20 cellular contexts compared by ENCODE assay signal in genomic region chr9:129551393-129551973, GRCh38.
DNase-seq lines count a peak whose midpoint lies in the region; ATAC-seq, FAIRE-seq and TF ChIP-seq lines count a peak whose summit lies in the region.
"Had no signal": no experiment of that assay in that cellular context is flagged by ENCODE, and none has a peak within 500 bp of the region (broad histone marks: within the 10 kb centered on the region; RNA-seq: fewer than 3 reads in every experiment).

No MANE protein-coding gene starts in this region.

- no peak for FAIRE-seq in K562 (lab: Jason Lieb, UNC)

- H3K9ac ChIP-seq in IMR-90 (ENCODE audit: low read depth, low read length) (no peak overlapping the region), K562 (ENCODE audit: insufficient read depth in 1 of 2, low read depth in 2 of 2, low read length in 2 of 2) (no peak overlapping the region)

- H3K36me3 ChIP-seq in IMR-90 (ENCODE audit: control insufficient read depth, insufficient read depth, low read length) (no peaks in the 10 kb centered on the region), K562 (ENCODE audit: control insufficient read depth, insufficient read depth, low read length) (no peaks in the 10 kb centered on the region), sigmoid colon (no peaks in the 10 kb centered on the region)
- H3K36me3 ChIP-seq: BE2C, MG63 had no signal

- H4K20me1 ChIP-seq in IMR-90 (ENCODE audit: insufficient read depth, low read length), result no peaks in the 10 kb centered on the region
- H4K20me1 ChIP-seq in K562 (replicated peaks; ENCODE audit: control insufficient read depth, insufficient read depth, low read length), result no peaks in the 10 kb centered on the region

- H2BK15ac ChIP-seq in IMR-90 (ENCODE audit: low read depth, low read length), result 0 out of 3 replicates have a peak overlapping the region, but pooled peaks have one; percentile 18

- peaks cover 0 to 5% of the 10 kb centered on the region in 2 experiments; a peak in 1 of 4 replicates for H3K79me1 ChIP-seq in IMR-90 (ENCODE audit: low read depth in 1 of 2, low read length in 2 of 2)

- peak overlapping the region; percentile 41 to 91 (median 81) for H3K4me3 Mint-ChIP-seq in nephron
- H3K4me3 Mint-ChIP-seq: CD4-positive, alpha-beta T cell had no signal

- H3K9me1 ChIP-seq in IMR-90 (ENCODE audit: insufficient read depth, low read length) (peaks cover 12% of the 10 kb centered on the region), K562 (ENCODE audit: control insufficient read depth, insufficient read depth, low read length) (no peaks in the 10 kb centered on the region)

- no peak overlapping the region for H2AK9ac ChIP-seq in IMR-90 (replicated peaks; ENCODE audit: low read depth, low read length, poor library complexity)

- H2AK5ac ChIP-seq in IMR-90 (ENCODE audit: low read depth, low read length), result no peak overlapping the region

- no peaks in the 10 kb centered on the region for H3K9me3 Mint-ChIP-seq in nephron
- H3K9me3 Mint-ChIP-seq: CD4-positive, alpha-beta T cell had no signal

- no peak overlapping the region for H3K4me3 ChIP-seq in IMR-90 (ENCODE audit: insufficient read depth, low read depth, low read length)
- no peak overlapping the region for H3K4me3 ChIP-seq in K562
- H3K4me3 ChIP-seq in sigmoid colon, result no peak overlapping the region
- no peak overlapping the region for H3K4me3 ChIP-seq in coronary artery
- H3K4me3 ChIP-seq: MG63 had no signal

- H3K9me3 ChIP-seq in IMR-90 (ENCODE audit: control insufficient read depth, insufficient read depth, low read length) (no peaks in the 10 kb centered on the region), K562 (replicated peaks; ENCODE audit: control insufficient read depth, insufficient read depth, low read depth, low read length) (no peaks in the 10 kb centered on the region), sigmoid colon (no peaks in the 10 kb centered on the region)
- H3K9me3 ChIP-seq: BE2C, MG63, SK-N-SH had no signal

- H3K14ac ChIP-seq in IMR-90 (replicated peaks; ENCODE audit: low read depth, low read length), result no peak overlapping the region

- H4K5ac ChIP-seq in IMR-90 (ENCODE audit: low read depth, low read length), result no peak overlapping the region

- H3K4me2 ChIP-seq in IMR-90 (ENCODE audit: low read depth, low read length) (no peak overlapping the region), K562 (ENCODE audit: insufficient read depth, low read length) (no peak overlapping the region)

- no peaks in the 10 kb centered on the region for H3K36me3 Mint-ChIP-seq in nephron (ENCODE audit: low read depth)

- in situ Hi-C loops in IMR-90 (cut with MboI; ENCODE audit: low sequenced_read_pairs), result no loop called here
- in situ Hi-C loops in K562 (cut with MboI), result no loop called here

- H3K27ac Mint-ChIP-seq in nephron, result peak overlapping the region; percentile 80 to 95 (median 92)
- H3K27ac Mint-ChIP-seq: CD4-positive, alpha-beta T cell had no signal

- H3K27ac ChIP-seq in IMR-90 (ENCODE audit: insufficient read depth, low read length), result no peak overlapping the region
- no peak overlapping the region for H3K27ac ChIP-seq in K562 (ENCODE audit: extremely low read depth, low read depth, low read length)
- H3K27ac ChIP-seq in sigmoid colon, result peak overlapping the region in 1 of 4 donors; percentile 37
- peak overlapping the region in 1 of 2 donors; percentile 28 for H3K27ac ChIP-seq in coronary artery

- TF ChIP-seq POLR2A in IMR-90 (IDR thresholded peaks at IDR 0.05; ENCODE audit: low read depth, low read length) (no peak), K562 (conservative IDR thresholded peaks at IDR 0.05) (no peak), sigmoid colon (IDR thresholded peaks at IDR 0.05) (no peak)

- BruUV-seq in IMR-90 (replicated peaks; lab: Mats Ljungman, UMichigan), result no TSS peak
- BruUV-seq in K562 (replicated peaks; lab: Mats Ljungman, UMichigan), result no TSS peak

- peaks cover 5% of the 10 kb centered on the region for H3K27me3 Mint-ChIP-seq in nephron (ENCODE audit: low read depth)

- TF ChIP-seq RAD21 in IMR-90 (IDR thresholded peaks at IDR 0.05; ENCODE audit: low read length), result no peak
- no peak for TF ChIP-seq RAD21 in K562 (CRISPR knock-in tag; conservative IDR thresholded peaks at IDR 0.05 in 1 of 2, IDR thresholded peaks at IDR 0.05 in 1 of 2)

- H2BK20ac ChIP-seq in IMR-90 (ENCODE audit: low read depth, low read length), result no peak overlapping the region

- no peak overlapping the region for H2BK120ac ChIP-seq in IMR-90 (ENCODE audit: low read depth, low read length)

- no peak overlapping the region for H2BK5ac ChIP-seq in IMR-90 (ENCODE audit: low read depth, low read length, poor library complexity, severe bottlenecking)

- peaks cover 19% of the 10 kb centered on the region for H3K4me1 ChIP-seq in IMR-90 (ENCODE audit: control insufficient read depth, insufficient read depth, low read length)
- H3K4me1 ChIP-seq in K562 (replicated peaks in 1 of 2; ENCODE audit: control insufficient read depth in 2 of 2, insufficient read depth in 2 of 2, low read length in 2 of 2), result peaks cover 0 to 14% of the 10 kb centered on the region in 2 experiments; a peak in 2 of 5 replicates
- H3K4me1 ChIP-seq in sigmoid colon, result peaks cover 0 to 21% (median 13%) of the 10 kb centered on the region in 4 donors
- H3K4me1 ChIP-seq: BE2C had no signal

- H3K4ac ChIP-seq in IMR-90 (ENCODE audit: low read depth, low read length), result 0 out of 2 replicates have a peak overlapping the region, but pooled peaks have one; percentile 7

- WGBS in IMR-90 (ENCODE audit: extremely low coverage in 2 of 2, insufficient read length in 1 of 2), 2 experiments, result no CpG with 5 or more reads among the region's 3 CpGs
- 13% methylated on average over 3 of the region's 3 CpGs for WGBS in K562 (ENCODE audit: insufficient coverage, low coverage, missing lambda C conversion rate)
- 83 to 86% methylated on average over 3 of the region's 3 CpGs for WGBS in sigmoid colon, 2 donors

- intact Hi-C loops in IMR-90 (cut with micrococcal nuclease), result loop anchor here (5.0 kb wide), 1 partner anchor 379 kb away; no protein-coding TSS in a partner anchor
- intact Hi-C loops in K562 (cut with micrococcal nuclease), result loop anchor here (10.0 kb wide), 1 partner anchor 53 kb away; no protein-coding TSS in a partner anchor
- intact Hi-C loops in sigmoid colon (cut with DNase I), result loop anchor here (2.0 to 5.0 kb wide), 2 partner anchors 51 to 94 kb away; no protein-coding TSS in a partner anchor

- H3K56ac ChIP-seq in IMR-90 (ENCODE audit: extremely low read depth, insufficient read depth, low read length), result no peak overlapping the region

- POLR2A ChIA-PET in IMR-90 (lab: Charles Lee; ENCODE audit: unreplicated experiment), result no interaction called here
- POLR2A ChIA-PET in K562 (lab: Yijun Ruan, JAX), result interaction anchor here (0.7 to 1.8 kb wide), 2 partner anchors 35 to 46 kb away, joined by 3 read pairs; no protein-coding TSS in a partner anchor

- H3K23ac ChIP-seq in IMR-90 (ENCODE audit: low read depth, low read length), result no peak overlapping the region

- CTCF ChIA-PET in IMR-90 (lab: Yijun Ruan, JAX) (no interaction called here), K562 (lab: Yijun Ruan, JAX; ENCODE audit: low intra/inter-chr PET ratio) (no interaction called here)

- H3K18ac ChIP-seq in IMR-90 (ENCODE audit: low read depth, low read length), result no peak overlapping the region

- TF ChIP-seq EP300 in K562 (IDR thresholded peaks at IDR 0.05; ENCODE audit: low read length), result no peak
- TF ChIP-seq EP300 in sigmoid colon (IDR thresholded peaks at IDR 0.05), result no peak

- H2AFZ ChIP-seq in IMR-90 (replicated peaks; ENCODE audit: low read length, poor library complexity) (no peak overlapping the region), K562 (ENCODE audit: low read depth, low read length) (no peak overlapping the region)

- ATAC-seq in IMR-90 (ENCODE audit: low read depth) (no peak), K562 (no peak), GM21360 (IDR thresholded peaks at IDR 0.05; ENCODE audit: unreplicated experiment) (no peak)
- ATAC-seq: Panc1 had no signal

- no peak for DNase-seq in IMR-90
- DNase-seq in K562 (ENCODE audit: extremely low read depth in 1 of 4, low spot score in 3 of 4), result no peak
- DNase-seq in sigmoid colon, result peak; percentile 52
- no peak for DNase-seq in coronary artery (ENCODE audit: low spot score)
- DNase-seq in GDM1 (lab: John Stamatoyannopoulos, UW), result no peak
- DNase-seq: BE2C; Calu3; CD4-positive, alpha-beta T cell; DMS79; HCEC 1CT; MG63; NCI-H1092 treated with DMSO at 0.1 percent for 48 hours; NCI-H1694 treated with DMSO at 0.1 percent for 48 hours; NCI-H226; NCI-H524 treated with DMSO at 0.1 percent for 48 hours; Right ventricle myocardium superior; SK-N-SH had no signal

- 0 out of 2 replicates have a peak overlapping the region, but pooled peaks have one; percentile 0 for H4K91ac ChIP-seq in IMR-90 (ENCODE audit: insufficient read depth, low read depth, low read length)

- no peak overlapping the region for H4K8ac ChIP-seq in IMR-90 (ENCODE audit: low read depth in 2 of 2, low read length in 2 of 2)

- H3K27me3 ChIP-seq in IMR-90 (ENCODE audit: control insufficient read depth, insufficient read depth, low read length) (no peaks in the 10 kb centered on the region), K562 (ENCODE audit: control insufficient read depth in 2 of 2, insufficient read depth in 2 of 2, low read length in 2 of 2) (peaks cover 3 to 41% of the 10 kb centered on the region in 2 experiments; a peak in 3 of 5 replicates), sigmoid colon (no peaks in the 10 kb centered on the region)
- H3K27me3 ChIP-seq: BE2C, MG63 had no signal

- peaks cover 35% of the 10 kb centered on the region for H3K4me1 Mint-ChIP-seq in nephron

- dilution Hi-C loops in IMR-90 (cut with HindIII; ENCODE audit: low sequenced_read_pairs, unreplicated experiment), result no loop called here

- H3K79me2 ChIP-seq in K562 (ENCODE audit: control insufficient read depth, insufficient read depth, low read length), result no peaks in the 10 kb centered on the region

- TF ChIP-seq CTCF in IMR-90 (conservative IDR thresholded peaks at IDR 0.05; ENCODE audit: low read depth, low read length), result no peak
- no peak for TF ChIP-seq CTCF in K562 (IDR thresholded peaks at IDR 0.05 in 2 of 3, conservative IDR thresholded peaks at IDR 0.05 in 1 of 3; ENCODE audit: insufficient read depth in 2 of 3, low read depth in 1 of 3, low read length in 3 of 3)
- no peak for TF ChIP-seq CTCF in nephron (IDR thresholded peaks at IDR 0.05; ENCODE audit: unreplicated experiment in 3 of 3)
- no peak for TF ChIP-seq CTCF in sigmoid colon (IDR thresholded peaks at IDR 0.05)
- no peak for TF ChIP-seq CTCF in coronary artery (IDR thresholded peaks at IDR 0.05)

TF ChIP-seq in IMR-90, 13 proteins besides CTCF, POLR2A, EP300 and RAD21:
- no peak for TF ChIP-seq NFE2L2 (IDR thresholded peaks at IDR 0.05; ENCODE audit: low read depth, low read length)
- TF ChIP-seq MXI1 (IDR thresholded peaks at IDR 0.05; ENCODE audit: borderline replicate concordance, low read depth, low read length), result no peak
TF ChIP-seq in IMR-90: peak in this region for 0.

TF ChIP-seq in K562, 482 proteins besides CTCF, POLR2A, EP300 and RAD21 (continues in another document):
- TF ChIP-seq ZKSCAN1 (IDR thresholded peaks at IDR 0.05; ENCODE audit: low read depth, low read length), result peak; percentile 76
